Comparison of ENCODE assay signal across 8 cellular contexts in the genomic region with DNA sequence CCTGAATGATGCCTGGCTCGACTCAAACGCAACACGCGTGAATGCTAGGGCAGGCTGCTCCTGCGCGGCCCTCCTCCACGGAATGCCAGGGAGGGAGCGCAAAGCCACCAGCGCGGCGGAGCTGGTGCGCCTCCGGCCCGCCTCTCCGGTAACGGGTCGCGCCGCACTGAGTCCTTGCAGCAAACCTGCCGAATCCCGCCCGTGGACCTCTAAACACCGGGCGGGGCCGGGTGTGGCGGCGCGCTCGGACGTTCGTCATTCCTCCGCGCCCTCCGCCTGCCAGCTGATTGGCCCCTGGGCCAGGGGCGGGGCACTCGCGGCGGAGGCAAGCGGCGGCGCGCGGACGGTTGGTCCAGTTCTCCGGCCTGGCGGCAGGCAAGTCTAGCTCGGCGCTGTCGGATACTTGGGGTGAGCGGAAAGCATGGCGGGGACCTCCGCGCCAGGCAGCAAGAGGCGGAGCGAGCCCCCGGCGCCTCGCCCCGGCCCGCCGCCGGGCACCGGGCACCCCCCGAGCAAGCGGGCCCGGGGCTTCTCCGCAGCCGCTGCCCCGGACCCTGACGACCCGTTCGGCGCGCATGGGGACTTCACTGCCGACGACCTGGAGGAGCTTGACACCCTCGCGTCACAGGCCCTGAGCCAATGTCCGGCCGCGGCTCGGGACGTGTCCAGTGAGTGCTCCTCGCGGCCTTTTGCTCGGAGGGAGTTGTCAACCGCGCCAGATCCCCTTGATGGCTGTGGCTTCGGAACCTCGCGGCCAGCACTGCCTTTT. TPM values are rescaled to one million over a fixed set of nuclear protein-coding genes. Genes with fewer than 3 reads are reported as not detected.
A peak's percentile ranks its signal among the peaks of the same experiment; 100 is the strongest.
DNase-seq lines count a peak whose midpoint lies in the region; ATAC-seq, FAIRE-seq and TF ChIP-seq lines count a peak whose summit lies in the region.

A gene (plus strand): TSS at position 313 of the 769 bp plus-strand sequence. CDS start 109 bp downstream, at position 422.

- intact Hi-C loops in HepG2 (cut with micrococcal nuclease; ENCODE audit: unreplicated experiment), result no loop called here

- no peak within 1 kb of the TSS for H2AFZ ChIP-seq in HepG2 (ENCODE audit: low read length)

- CTCF ChIA-PET in HepG2 (lab: Yijun Ruan, JAX; ENCODE audit: low intra/inter-chr PET ratio, low total read pairs), result interaction anchor here (1.0 kb wide), 1 partner anchor 19 kb away, joined by 3 read pairs; no protein-coding TSS in a partner anchor

- no peaks in the 10 kb centered on the region; a peak in 1 of 5 replicates for H3K27me3 ChIP-seq in HepG2 (ENCODE audit: control insufficient read depth in 1 of 2, insufficient read depth in 2 of 2, low read length in 2 of 2)

- BruUV-seq in HepG2 (replicated peaks; lab: Mats Ljungman, UMichigan), result no TSS peak

- no CpG with 5 or more reads among the region's 91 CpGs for WGBS in HepG2 (ENCODE audit: low lambda C conversion rate)

- H3K79me2 ChIP-seq in HepG2 (ENCODE audit: insufficient read depth, low read length), result peaks cover 20% of the 10 kb centered on the region

- H3K9ac ChIP-seq in HepG2 (ENCODE audit: insufficient read depth, low read depth, low read length), result peak within 1 kb of the TSS; percentile 80

- H3K27ac ChIP-seq in HepG2 (ENCODE audit: extremely low read length, insufficient read depth, low read length), result peak within 1 kb of the TSS; percentile 78

- in situ Hi-C loops in HepG2 (cut with HindIII; ENCODE audit: extremely low pct_ligation_motif_present, low pct_unique_long_range_greater_than_20kb), result no loop called here

- TF ChIP-seq EP300 in HepG2 (IDR thresholded peaks at IDR 0.05; ENCODE audit: low read depth in 2 of 2, low read length in 2 of 2) (0 out of 4 replicates have a peak, but pooled peaks of 1 of the 2 experiments have one; percentile 45), HepG2 (CRISPR knock-in tag; IDR thresholded peaks at IDR 0.05; ENCODE audit: borderline replicate concordance) (no peak; the same call in 1 of the 2 replicates)

- H3K4me3 ChIP-seq in HepG2 (replicated peaks in 1 of 3; ENCODE audit: insufficient read depth in 1 of 3, low read depth in 2 of 3, low read length in 3 of 3), result peak within 1 kb of the TSS; percentile 74 to 100 (median 86)

- POLR2A ChIA-PET in HepG2 (lab: Yijun Ruan, JAX), result interaction anchor here (1.0 to 4.5 kb wide), 13 partner anchors 8 to 206 kb away, joined by 3 to 50 read pairs (median 5); a partner anchor contains a TSS

- H4K20me1 ChIP-seq in HepG2 (ENCODE audit: insufficient read depth, low read length), result peaks cover 3% of the 10 kb centered on the region

- peak within 1 kb of the TSS; percentile 96 for H3K4me2 ChIP-seq in HepG2 (ENCODE audit: low read depth, low read length)

- ATAC-seq in HG03378 (IDR thresholded peaks at IDR 0.05; ENCODE audit: unreplicated experiment), result peak; percentile 67
- peak; percentile 92 for ATAC-seq in HepG2

- TF ChIP-seq CTCF in HepG2 (CRISPR knock-in tag; IDR thresholded peaks at IDR 0.05), result no peak

- peak; percentile 69 for TF ChIP-seq RAD21 in HepG2 (CRISPR knock-in tag; IDR thresholded peaks at IDR 0.05)

- peaks cover 59% of the 10 kb centered on the region for H3K4me1 ChIP-seq in HepG2 (ENCODE audit: insufficient read depth, low read length)

- H3K9me3 ChIP-seq in HepG2 (ENCODE audit: low read length), result no peaks in the 10 kb centered on the region

- H3K36me3 ChIP-seq in HepG2 (replicated peaks in 1 of 2; ENCODE audit: control insufficient read depth in 1 of 2, insufficient read depth in 2 of 2, low read length in 2 of 2), result peaks cover 2 to 8% of the 10 kb centered on the region in 2 experiments; a peak in 2 of 5 replicates

- DNase-seq in Ammon's horn (ENCODE audit: low spot score), result peak; percentile 92
- DNase-seq in NCI-H748 treated with DMSO at 0.1 percent for 48 hours (lab: John Stamatoyannopoulos, UW), result peak; percentile 71
- DNase-seq in activated CD4-positive, alpha-beta T cell treated with anti-CD3 and anti-CD28 coated beads, Interleukin-2, amount 50 U/mL, for 24 hours (ENCODE audit: low read depth in 1 of 2, low spot score in 1 of 2), result peak; percentile 63 to 77
- peak; percentile 80 for DNase-seq in dedifferentiated amniotic fluid mesenchymal stem cell (ENCODE audit: extremely low spot score)
- DNase-seq in HepG2 (ENCODE audit: low spot score), result peak; percentile 80
- DNase-seq in stimulated activated CD4-positive, alpha-beta T cell treated with anti-CD3 and anti-CD28 coated beads, Interleukin-2, amount 100 ng/mL, for 48 hours, result peak; percentile 85

- TF ChIP-seq POLR2A in GM19099 (IDR thresholded peaks at IDR 0.05; ENCODE audit: extremely low read depth, insufficient read length, low read depth), result peak; percentile 96
- TF ChIP-seq POLR2A in HepG2 (IDR thresholded peaks at IDR 0.05; ENCODE audit: insufficient read depth in 1 of 2, low read depth in 2 of 2, low read length in 2 of 2), result peak; percentile 91 to 98

- FAIRE-seq in HepG2 (lab: Jason Lieb, UNC), result no peak

TF ChIP-seq in HepG2, 621 proteins besides CTCF, POLR2A, EP300 and RAD21 (continues in another document):
- TF ChIP-seq RBM39 (IDR thresholded peaks at IDR 0.05; ENCODE audit: low read depth, low read length, poor library complexity, severe bottlenecking), result no peak
- TF ChIP-seq, protein P1, sequence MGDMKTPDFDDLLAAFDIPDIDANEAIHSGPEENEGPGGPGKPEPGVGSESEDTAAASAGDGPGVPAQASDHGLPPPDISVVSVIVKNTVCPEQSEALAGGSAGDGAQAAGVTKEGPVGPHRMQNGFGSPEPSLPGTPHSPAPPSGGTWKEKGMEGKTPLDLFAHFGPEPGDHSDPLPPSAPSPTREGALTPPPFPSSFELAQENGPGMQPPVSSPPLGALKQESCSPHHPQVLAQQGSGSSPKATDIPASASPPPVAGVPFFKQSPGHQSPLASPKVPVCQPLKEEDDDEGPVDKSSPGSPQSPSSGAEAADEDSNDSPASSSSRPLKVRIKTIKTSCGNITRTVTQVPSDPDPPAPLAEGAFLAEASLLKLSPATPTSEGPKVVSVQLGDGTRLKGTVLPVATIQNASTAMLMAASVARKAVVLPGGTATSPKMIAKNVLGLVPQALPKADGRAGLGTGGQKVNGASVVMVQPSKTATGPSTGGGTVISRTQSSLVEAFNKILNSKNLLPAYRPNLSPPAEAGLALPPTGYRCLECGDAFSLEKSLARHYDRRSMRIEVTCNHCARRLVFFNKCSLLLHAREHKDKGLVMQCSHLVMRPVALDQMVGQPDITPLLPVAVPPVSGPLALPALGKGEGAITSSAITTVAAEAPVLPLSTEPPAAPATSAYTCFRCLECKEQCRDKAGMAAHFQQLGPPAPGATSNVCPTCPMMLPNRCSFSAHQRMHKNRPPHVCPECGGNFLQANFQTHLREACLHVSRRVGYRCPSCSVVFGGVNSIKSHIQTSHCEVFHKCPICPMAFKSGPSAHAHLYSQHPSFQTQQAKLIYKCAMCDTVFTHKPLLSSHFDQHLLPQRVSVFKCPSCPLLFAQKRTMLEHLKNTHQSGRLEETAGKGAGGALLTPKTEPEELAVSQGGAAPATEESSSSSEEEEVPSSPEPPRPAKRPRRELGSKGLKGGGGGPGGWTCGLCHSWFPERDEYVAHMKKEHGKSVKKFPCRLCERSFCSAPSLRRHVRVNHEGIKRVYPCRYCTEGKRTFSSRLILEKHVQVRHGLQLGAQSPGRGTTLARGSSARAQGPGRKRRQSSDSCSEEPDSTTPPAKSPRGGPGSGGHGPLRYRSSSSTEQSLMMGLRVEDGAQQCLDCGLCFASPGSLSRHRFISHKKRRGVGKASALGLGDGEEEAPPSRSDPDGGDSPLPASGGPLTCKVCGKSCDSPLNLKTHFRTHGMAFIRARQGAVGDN (CRISPR knock-in tag; IDR thresholded peaks at IDR 0.05), result peak; percentile 93
- TF ChIP-seq ZNF567 (CRISPR knock-in tag; IDR thresholded peaks at IDR 0.05; ENCODE audit: borderline replicate concordance), result 0 out of 2 replicates have a peak, but pooled peaks have one; percentile 66
- TF ChIP-seq RNF2 (conservative IDR thresholded peaks at IDR 0.05; ENCODE audit: low read depth), result peak; percentile 90
- peak; percentile 91 for TF ChIP-seq NFYB (CRISPR knock-in tag; IDR thresholded peaks at IDR 0.05)
- no peak for TF ChIP-seq TBL1XR1 (IDR thresholded peaks at IDR 0.05; ENCODE audit: borderline replicate concordance, low read length, partially characterized antibody)
- no peak for TF ChIP-seq ZBTB21 (CRISPR knock-in tag; IDR thresholded peaks at IDR 0.05)
- peak; percentile 65; the same call in 1 of the 2 replicates for TF ChIP-seq ZNF224 (CRISPR knock-in tag; IDR thresholded peaks at IDR 0.05)

RNA-seq across cellular contexts. Expression of the gene that starts here (rescaled TPM):
- total RNA-seq in HepG2 (2016; rRNA removed; fragmentation: Illumina TruSeq; extraction: Trizol), result 11.4 and 12.5 TPM in 2 replicates
- total RNA-seq in HepG2 (2016; cell fraction: cytosol; rRNA removed; fragmentation: Illumina TruSeq; extraction: Trizol; ENCODE audit: low read depth), result 2.6 and 2.7 TPM in 2 replicates
- 9.5 and 10.4 TPM in 2 replicates for total RNA-seq in HepG2 (2016; cell fraction: insoluble cytoplasmic fraction; rRNA removed; fragmentation: Illumina TruSeq; extraction: Trizol)
- 2.4 and 3.4 TPM in 2 replicates for total RNA-seq in HepG2 (2016; cell fraction: membrane; rRNA removed; fragmentation: Illumina TruSeq; extraction: Trizol)
- total RNA-seq in HepG2 (2016; cell fraction: nucleus; rRNA removed; fragmentation: Illumina TruSeq; extraction: Trizol), result 7.4 and 11.0 TPM in 2 replicates
- polyA plus RNA-seq in HepG2 (2011; rRNA removed), result 5.1 and 5.3 TPM in 2 replicates
- polyA plus RNA-seq in HepG2 (2011; cell fraction: cytosol; rRNA removed), result 3.7 and 4.7 TPM in 2 replicates
- polyA plus RNA-seq in HepG2 (2011; cell fraction: nucleus; rRNA removed), result 12.6 and 13.3 TPM in 2 replicates
- 3.2 and 4.1 TPM in 2 replicates for polyA plus RNA-seq in HepG2 (2012)
- polyA plus RNA-seq in HepG2 (2016; cell fraction: cytosol; fragmentation: Illumina TruSeq; extraction: Trizol; ENCODE audit: low read depth), result 0.97 and 1.0 TPM in 2 replicates
- 7.8 and 11.5 TPM in 2 replicates for polyA plus RNA-seq in HepG2 (2016; cell fraction: insoluble cytoplasmic fraction; fragmentation: Illumina TruSeq; extraction: Trizol; ENCODE audit: low read depth)
- polyA plus RNA-seq in HepG2 (2016; cell fraction: membrane; fragmentation: Illumina TruSeq; extraction: Trizol; ENCODE audit: low read depth), result 1.2 and 1.5 TPM in 2 replicates
- polyA plus RNA-seq in HepG2 (2016; cell fraction: nucleus; fragmentation: Illumina TruSeq; extraction: Trizol; ENCODE audit: insufficient read depth, low read depth), result 14.7 and 21.6 TPM in 2 replicates
- polyA minus RNA-seq in HepG2 (2011; rRNA and poly(A)+ RNA removed; ENCODE audit: low replicate concordance), result 11.5 and 35.8 TPM in 2 replicates
- 2.1 and 3.8 TPM in 2 replicates for polyA minus RNA-seq in HepG2 (2011; cell fraction: cytosol; rRNA and poly(A)+ RNA removed)
- polyA minus RNA-seq in HepG2 (2011; cell fraction: nucleus; rRNA and poly(A)+ RNA removed), result 5.2 and 9.8 TPM in 2 replicates

Comparison
In these comparisons a context has a peak if more than half of its experiments do, and no peak if none do; other contexts are left out.
1. Peak in every context shown above with its lines: DNase-seq, ATAC-seq, H3K4me3 ChIP-seq and H3K27ac ChIP-seq.